ENCODE assay signal across 8 cellular contexts in genomic region chr5:59187772-59188347, GRCh38.
DNase-seq lines count a peak whose midpoint lies in the region; ATAC-seq, FAIRE-seq and TF ChIP-seq lines count a peak whose summit lies in the region.

No MANE protein-coding gene starts in this region.

- TF ChIP-seq CTCF in HepG2 (CRISPR knock-in tag; IDR thresholded peaks at IDR 0.05), result no peak
- TF ChIP-seq CTCF in right lobe of liver (IDR thresholded peaks at IDR 0.05), result no peak

- H3K9me3 ChIP-seq in HepG2 (ENCODE audit: low read length), result no peaks in the 10 kb centered on the region
- H3K9me3 ChIP-seq in right lobe of liver, result no peaks in the 10 kb centered on the region

- in situ Hi-C loops in HepG2 (cut with HindIII; ENCODE audit: extremely low pct_ligation_motif_present, low pct_unique_long_range_greater_than_20kb), result no loop called here

- no peaks in the 10 kb centered on the region for H3K79me2 ChIP-seq in HepG2 (ENCODE audit: insufficient read depth, low read length)

- H3K4me3 ChIP-seq in HepG2 (replicated peaks in 1 of 3; ENCODE audit: insufficient read depth in 1 of 3, low read depth in 2 of 3, low read length in 3 of 3) (no peak overlapping the region), right lobe of liver (no peak overlapping the region)

- WGBS in HepG2 (ENCODE audit: low lambda C conversion rate), result 38% methylated on average over 4 of the region's 4 CpGs
- 20% methylated on average over 4 of the region's 4 CpGs for WGBS in right lobe of liver (ENCODE audit: insufficient coverage, low coverage, low lambda C conversion rate, missing lambda C conversion rate)

- TF ChIP-seq EP300 in HepG2 (IDR thresholded peaks at IDR 0.05; ENCODE audit: low read depth in 2 of 2, low read length in 2 of 2), result no peak
- no peak for TF ChIP-seq EP300 in HepG2 (CRISPR knock-in tag; IDR thresholded peaks at IDR 0.05; ENCODE audit: borderline replicate concordance)

- H4K20me1 ChIP-seq in HepG2 (ENCODE audit: insufficient read depth, low read length), result no peaks in the 10 kb centered on the region

- H3K27ac ChIP-seq in HepG2 (ENCODE audit: extremely low read length, insufficient read depth, low read length), result no peak overlapping the region
- no peak overlapping the region for H3K27ac ChIP-seq in right lobe of liver
- no peak overlapping the region for H3K27ac ChIP-seq in caudate nucleus (ENCODE audit: low read depth, low read length)

- no peaks in the 10 kb centered on the region for H3K27me3 ChIP-seq in HepG2 (ENCODE audit: control insufficient read depth in 1 of 2, insufficient read depth in 2 of 2, low read length in 2 of 2)
- no peaks in the 10 kb centered on the region for H3K27me3 ChIP-seq in right lobe of liver

- no TSS peak for BruUV-seq in HepG2 (replicated peaks; lab: Mats Ljungman, UMichigan)

- no peak overlapping the region for H3K4me2 ChIP-seq in HepG2 (ENCODE audit: low read depth, low read length)

- TF ChIP-seq POLR2A in HepG2 (IDR thresholded peaks at IDR 0.05; ENCODE audit: insufficient read depth in 1 of 2, low read depth in 2 of 2, low read length in 2 of 2) (no peak), right lobe of liver (IDR thresholded peaks at IDR 0.05) (no peak)

- DNase-seq in HepG2 (ENCODE audit: low spot score) (no peak), right lobe of liver (no peak), CD1c-positive myeloid dendritic cell (ENCODE audit: extremely low spot score) (no peak), caudate nucleus (lab: John Stamatoyannopoulos, UW) (no peak), DMS79 (lab: John Stamatoyannopoulos, UW) (no peak), HTR-8/SVneo (ENCODE audit: insufficient read length, low spot score) (no peak)

- H2AFZ ChIP-seq in HepG2 (ENCODE audit: low read length), result no peak overlapping the region

- POLR2A ChIA-PET in HepG2 (lab: Yijun Ruan, JAX), result no interaction called here

- no peak overlapping the region for H3K9ac ChIP-seq in HepG2 (ENCODE audit: insufficient read depth, low read depth, low read length)

- CTCF ChIA-PET in HepG2 (lab: Yijun Ruan, JAX; ENCODE audit: low intra/inter-chr PET ratio, low total read pairs), result interaction anchor here (2.6 to 3.2 kb wide), 2 partner anchors 179 to 192 kb away, joined by 23 to 29 read pairs; no protein-coding TSS in a partner anchor

- TF ChIP-seq RAD21 in HepG2 (CRISPR knock-in tag; IDR thresholded peaks at IDR 0.05), result no peak

- no peak for ATAC-seq in HepG2
- ATAC-seq in right lobe of liver, result no peak
- peak; percentile 75 for ATAC-seq in SK-N-SH treated with all-trans-retinoic acid at 6 μM for 48 hours

- intact Hi-C loops in HepG2 (cut with micrococcal nuclease; ENCODE audit: unreplicated experiment) (loop anchor here (1.0 to 10.0 kb wide), 5 partner anchors 160 to 1397 kb away; no protein-coding TSS in a partner anchor), right lobe of liver (cut with DNase I) (loop anchor here in 1 of 2 donors (10.0 kb wide), 1 partner anchor 187 kb away; no protein-coding TSS in a partner anchor)

- no peaks in the 10 kb centered on the region; a peak in 1 of 5 replicates for H3K36me3 ChIP-seq in HepG2 (replicated peaks in 1 of 2; ENCODE audit: control insufficient read depth in 1 of 2, insufficient read depth in 2 of 2, low read length in 2 of 2)
- H3K36me3 ChIP-seq in right lobe of liver, result no peaks in the 10 kb centered on the region

- no peak for FAIRE-seq in HepG2 (lab: Jason Lieb, UNC)
- peak; percentile 72 for FAIRE-seq in islet of Langerhans (lab: Jason Lieb, UNC)
- FAIRE-seq in HTR-8/SVneo (lab: Jason Lieb, UNC), result no peak

- no peaks in the 10 kb centered on the region; the same call in 1 of the 2 replicates for H3K4me1 ChIP-seq in HepG2 (ENCODE audit: insufficient read depth, low read length)
- H3K4me1 ChIP-seq in right lobe of liver, result no peaks in the 10 kb centered on the region

TF ChIP-seq in HepG2, 621 proteins besides CTCF, POLR2A, EP300 and RAD21:
- TF ChIP-seq CREB1 (IDR thresholded peaks at IDR 0.05), result peak; percentile 33; the same call in 1 of the 2 replicates
- no peak for TF ChIP-seq CREB1 (CRISPR knock-in tag; IDR thresholded peaks at IDR 0.05)
- no peak for TF ChIP-seq TBP (CRISPR knock-in tag; IDR thresholded peaks at IDR 0.05)
- TF ChIP-seq RXRA (CRISPR knock-in tag; IDR thresholded peaks at IDR 0.05), result no peak

TF ChIP-seq in SK-N-SH treated with all-trans-retinoic acid at 6 μM for 48 hours, 23 proteins besides CTCF, POLR2A, EP300 and RAD21:
- TF ChIP-seq GLIS3 (CRISPR knock-in tag; IDR thresholded peaks at IDR 0.05), result no peak
- TF ChIP-seq, protein P1, sequence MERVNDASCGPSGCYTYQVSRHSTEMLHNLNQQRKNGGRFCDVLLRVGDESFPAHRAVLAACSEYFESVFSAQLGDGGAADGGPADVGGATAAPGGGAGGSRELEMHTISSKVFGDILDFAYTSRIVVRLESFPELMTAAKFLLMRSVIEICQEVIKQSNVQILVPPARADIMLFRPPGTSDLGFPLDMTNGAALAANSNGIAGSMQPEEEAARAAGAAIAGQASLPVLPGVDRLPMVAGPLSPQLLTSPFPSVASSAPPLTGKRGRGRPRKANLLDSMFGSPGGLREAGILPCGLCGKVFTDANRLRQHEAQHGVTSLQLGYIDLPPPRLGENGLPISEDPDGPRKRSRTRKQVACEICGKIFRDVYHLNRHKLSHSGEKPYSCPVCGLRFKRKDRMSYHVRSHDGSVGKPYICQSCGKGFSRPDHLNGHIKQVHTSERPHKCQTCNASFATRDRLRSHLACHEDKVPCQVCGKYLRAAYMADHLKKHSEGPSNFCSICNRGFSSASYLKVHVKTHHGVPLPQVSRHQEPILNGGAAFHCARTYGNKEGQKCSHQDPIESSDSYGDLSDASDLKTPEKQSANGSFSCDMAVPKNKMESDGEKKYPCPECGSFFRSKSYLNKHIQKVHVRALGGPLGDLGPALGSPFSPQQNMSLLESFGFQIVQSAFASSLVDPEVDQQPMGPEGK (CRISPR knock-in tag; IDR thresholded peaks at IDR 0.05; ENCODE audit: borderline replicate concordance), result no peak
- TF ChIP-seq CREB5 (CRISPR knock-in tag; IDR thresholded peaks at IDR 0.05; ENCODE audit: low read depth), result no peak
- TF ChIP-seq ZNF70 (CRISPR knock-in tag; IDR thresholded peaks at IDR 0.05), result no peak
- no peak for TF ChIP-seq ZC3H10 (CRISPR knock-in tag; IDR thresholded peaks at IDR 0.05)
- TF ChIP-seq, protein P2, sequence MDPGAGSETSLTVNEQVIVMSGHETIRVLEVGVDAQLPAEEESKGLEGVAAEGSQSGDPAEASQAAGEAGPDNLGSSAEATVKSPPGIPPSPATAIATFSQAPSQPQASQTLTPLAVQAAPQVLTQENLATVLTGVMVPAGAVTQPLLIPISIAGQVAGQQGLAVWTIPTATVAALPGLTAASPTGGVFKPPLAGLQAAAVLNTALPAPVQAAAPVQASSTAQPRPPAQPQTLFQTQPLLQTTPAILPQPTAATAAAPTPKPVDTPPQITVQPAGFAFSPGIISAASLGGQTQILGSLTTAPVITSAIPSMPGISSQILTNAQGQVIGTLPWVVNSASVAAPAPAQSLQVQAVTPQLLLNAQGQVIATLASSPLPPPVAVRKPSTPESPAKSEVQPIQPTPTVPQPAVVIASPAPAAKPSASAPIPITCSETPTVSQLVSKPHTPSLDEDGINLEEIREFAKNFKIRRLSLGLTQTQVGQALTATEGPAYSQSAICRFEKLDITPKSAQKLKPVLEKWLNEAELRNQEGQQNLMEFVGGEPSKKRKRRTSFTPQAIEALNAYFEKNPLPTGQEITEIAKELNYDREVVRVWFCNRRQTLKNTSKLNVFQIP (CRISPR knock-in tag; IDR thresholded peaks at IDR 0.05; ENCODE audit: borderline replicate concordance, low read depth), result no peak
